In the genomic region with DNA sequence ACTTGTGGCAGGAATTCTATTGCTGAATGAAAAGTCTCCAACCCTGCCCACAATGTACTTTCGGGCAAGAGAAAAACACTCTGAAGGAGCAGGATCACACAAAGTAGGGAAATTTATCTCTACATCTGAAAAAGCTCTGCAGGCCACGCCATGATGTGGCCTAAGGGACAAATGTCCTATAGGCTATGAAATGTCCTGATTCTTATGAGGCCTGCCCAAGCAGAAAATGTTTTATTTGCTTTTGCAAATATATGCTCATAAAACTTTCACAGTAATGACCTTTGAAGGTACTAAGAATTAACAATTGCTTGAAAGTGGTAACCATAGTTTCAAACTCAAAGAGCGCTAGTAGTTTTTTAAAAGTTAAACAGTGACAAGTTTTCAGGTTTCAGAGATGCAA, we compare ENCODE assay signal across 10 cellular contexts. TPM values are rescaled to one million over a fixed set of nuclear protein-coding genes. Genes with fewer than 3 reads are reported as not detected.
"Had no signal": no experiment of that assay in that cellular context is flagged by ENCODE, and none has a peak within 500 bp of the region (broad histone marks: within the 10 kb centered on the region; RNA-seq: fewer than 3 reads in every experiment).

No MANE protein-coding gene starts in this region.

- H3K36me3 ChIP-seq: HAP-1 had no signal

- H3K27me3 Mint-ChIP-seq: IgD-negative memory B cell had no signal

- H3K4me1 Mint-ChIP-seq: IgD-negative memory B cell had no signal

- H2AFZ ChIP-seq: GM23248 had no signal

- H3K4me3 ChIP-seq: GM23248, HAP-1 had no signal

- H3K27ac Mint-ChIP-seq: HFFc6, IgD-negative memory B cell had no signal

- H3K27ac ChIP-seq: GM23248, HL-60 had no signal

- DNase-seq: GM23248, GOT3, H7, HFFc6, KBM-7 had no signal

- ATAC-seq: HCT116, HepG2 had no signal

- H3K9ac ChIP-seq: GM23248 had no signal

- H3K9me3 ChIP-seq: HAP-1 had no signal

- H3K9me3 Mint-ChIP-seq: HFFc6, IgD-negative memory B cell had no signal

- H3K4me3 Mint-ChIP-seq: HFFc6, IgD-negative memory B cell had no signal

RNA-seq across cellular contexts. Expression of gene SYCP2, which starts 31.0 kb away (rescaled TPM):
- total RNA-seq: H7 had no signal

RNA-seq across cellular contexts. Expression of gene CDH26, which starts 55.8 kb away (rescaled TPM):
- total RNA-seq: GM23248 had no signal
- polyA plus RNA-seq: GM23248, IgD-negative memory B cell had no signal
